Comparison of ENCODE assay signal across 37 cellular contexts in the genomic region with DNA sequence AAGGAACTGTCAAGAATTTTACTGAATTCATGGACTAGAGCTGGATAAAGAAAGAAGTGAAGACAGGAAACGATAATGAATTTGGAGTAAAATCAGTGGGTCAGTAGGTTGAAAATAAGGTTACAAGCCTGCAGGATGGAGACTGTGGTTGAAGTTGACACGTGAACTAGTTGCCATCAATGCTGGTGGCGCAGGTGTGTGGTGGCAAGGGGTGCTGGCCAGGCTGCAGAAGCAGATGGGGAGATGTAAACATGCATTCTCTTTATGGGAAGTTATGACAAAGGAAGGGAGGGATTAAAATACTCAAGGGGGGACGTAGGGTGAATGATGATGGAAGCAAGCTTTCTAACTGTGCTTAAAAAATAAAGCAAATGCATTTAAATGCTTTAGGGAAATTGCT.
"Had no signal": no experiment of that assay in that cellular context is flagged by ENCODE, and none has a peak within 500 bp of the region (broad histone marks: within the 10 kb centered on the region; RNA-seq: fewer than 3 reads in every experiment).

No MANE protein-coding gene starts in this region.

- H3K4me3 ChIP-seq: adrenal gland, ascending aorta, body of pancreas, breast epithelium, cardiac muscle cell had no signal

- H3K27ac ChIP-seq: adrenal gland, ascending aorta, body of pancreas, brain microvascular endothelial cell, breast epithelium, cardiac muscle cell had no signal

- H3K27ac Mint-ChIP-seq: activated naive CD4-positive, alpha-beta T cell treated with anti-CD3 and anti-CD28 coated beads for 36 hours; activated naive CD4-positive, alpha-beta T cell treated with anti-CD3 and anti-CD28 coated beads, Interleukin-2, amount 10 ng/mL, durations not matched to agents 7 days and 5 days; activated naive CD4-positive, alpha-beta T cell treated with anti-CD3 and anti-CD28 coated beads, Interleukin-2, amount 50 U/mL, for 24 hours; activated naive CD8-positive, alpha-beta T cell; activated naive CD8-positive, alpha-beta T cell treated with anti-CD3 and anti-CD28 coated beads for 36 hours; activated naive CD8-positive, alpha-beta T cell treated with anti-CD3 and anti-CD28 coated beads, Interleukin-2, amount 10 ng/mL, durations not matched to agents 7 days and 5 days; activated naive CD8-positive, alpha-beta T cell treated with anti-CD3 and anti-CD28 coated beads, Interleukin-2, amount 50 U/mL, for 24 hours; activated T-cell treated with anti-CD3 and anti-CD28 coated beads, Interleukin-2, amount 50 U/mL, for 24 hours; activated T-cell treated with anti-CD3 and anti-CD28 coated beads, Interleukin-2, amount 50 U/mL, for 72 hours; activated T-helper 1 cell treated with anti-CD3 and anti-CD28 coated beads, Interleukin-12 subunit alpha, Interleukin-12 subunit beta, Interleukin-2, Interleukin-4 antibody, amounts not matched to agents 30 ng/mL and 10 ng/mL and 1 ng/mL, durations not matched to agents 14 hours and 24 hours and 36 hours; activated T-helper 17 cell treated with anti-CD3 and anti-CD28 coated beads, Interleukin-2, amount 50 U/mL, for 72 hours; activated T-helper 2 cell treated with anti-CD3 and anti-CD28 coated beads, Interferon-gamma antibody, Interleukin-2, Interleukin-4, amounts not matched to agents 10 μg/mL and 5 μg/mL and 100 μg/mL, durations not matched to agents 14 hours and 24 hours and 36 hours; brain had no signal

- H3K36me3 ChIP-seq: adrenal gland, ascending aorta, brain microvascular endothelial cell, breast epithelium, cardiac muscle cell had no signal

- H3K9me3 ChIP-seq: adrenal gland, ascending aorta, body of pancreas, breast epithelium had no signal

- H3K27me3 Mint-ChIP-seq: activated naive CD4-positive, alpha-beta T cell treated with anti-CD3 and anti-CD28 coated beads, Interleukin-2, amount 50 U/mL, for 24 hours; activated naive CD8-positive, alpha-beta T cell; brain had no signal

- H3K4me3 Mint-ChIP-seq: activated naive CD4-positive, alpha-beta T cell treated with anti-CD3 and anti-CD28 coated beads for 36 hours; activated naive CD4-positive, alpha-beta T cell treated with anti-CD3 and anti-CD28 coated beads, Interleukin-2, amount 10 ng/mL, durations not matched to agents 7 days and 5 days; activated naive CD4-positive, alpha-beta T cell treated with anti-CD3 and anti-CD28 coated beads, Interleukin-2, amount 50 U/mL, for 24 hours; activated naive CD8-positive, alpha-beta T cell; activated naive CD8-positive, alpha-beta T cell treated with anti-CD3 and anti-CD28 coated beads for 36 hours; activated naive CD8-positive, alpha-beta T cell treated with anti-CD3 and anti-CD28 coated beads, Interleukin-2, amount 10 ng/mL, durations not matched to agents 7 days and 5 days; activated naive CD8-positive, alpha-beta T cell treated with anti-CD3 and anti-CD28 coated beads, Interleukin-2, amount 50 U/mL, for 24 hours; activated T-cell treated with anti-CD3 and anti-CD28 coated beads, Interleukin-2, amount 50 U/mL, for 24 hours; activated T-cell treated with anti-CD3 and anti-CD28 coated beads, Interleukin-2, amount 50 U/mL, for 4 hours; activated T-cell treated with anti-CD3 and anti-CD28 coated beads, Interleukin-2, amount 50 U/mL, for 72 hours; activated T-helper 1 cell treated with anti-CD3 and anti-CD28 coated beads, Interleukin-12 subunit alpha, Interleukin-12 subunit beta, Interleukin-2, Interleukin-4 antibody, amounts not matched to agents 30 ng/mL and 10 ng/mL and 1 ng/mL, durations not matched to agents 14 hours and 24 hours and 36 hours; activated T-helper 17 cell treated with anti-CD3 and anti-CD28 coated beads, Interleukin-2, amount 50 U/mL, for 72 hours; brain; central memory CD8-positive, alpha-beta T cell had no signal

- H3K4me1 ChIP-seq: adrenal gland, breast epithelium had no signal

- H3K4me1 Mint-ChIP-seq: activated naive CD4-positive, alpha-beta T cell treated with anti-CD3 and anti-CD28 coated beads, Interleukin-2, amount 10 ng/mL, durations not matched to agents 7 days and 5 days; activated naive CD4-positive, alpha-beta T cell treated with anti-CD3 and anti-CD28 coated beads, Interleukin-2, amount 50 U/mL, for 24 hours; activated naive CD8-positive, alpha-beta T cell treated with anti-CD3 and anti-CD28 coated beads for 36 hours; activated naive CD8-positive, alpha-beta T cell treated with anti-CD3 and anti-CD28 coated beads, Interleukin-2, amount 10 ng/mL, durations not matched to agents 7 days and 5 days; activated naive CD8-positive, alpha-beta T cell treated with anti-CD3 and anti-CD28 coated beads, Interleukin-2, amount 50 U/mL, for 24 hours; activated T-helper 17 cell treated with anti-CD3 and anti-CD28 coated beads, Interleukin-2, amount 50 U/mL, for 72 hours; brain; central memory CD8-positive, alpha-beta T cell had no signal

- H3K27me3 ChIP-seq: adrenal gland, ascending aorta, body of pancreas, cardiac muscle cell had no signal

- H3K9me3 Mint-ChIP-seq: activated naive CD4-positive, alpha-beta T cell treated with anti-CD3 and anti-CD28 coated beads for 36 hours; activated naive CD4-positive, alpha-beta T cell treated with anti-CD3 and anti-CD28 coated beads, Interleukin-2, amount 10 ng/mL, durations not matched to agents 7 days and 5 days; activated naive CD4-positive, alpha-beta T cell treated with anti-CD3 and anti-CD28 coated beads, Interleukin-2, amount 50 U/mL, for 24 hours; activated naive CD8-positive, alpha-beta T cell treated with anti-CD3 and anti-CD28 coated beads for 36 hours; activated naive CD8-positive, alpha-beta T cell treated with anti-CD3 and anti-CD28 coated beads, Interleukin-2, amount 10 ng/mL, durations not matched to agents 7 days and 5 days; activated naive CD8-positive, alpha-beta T cell treated with anti-CD3 and anti-CD28 coated beads, Interleukin-2, amount 50 U/mL, for 24 hours; activated T-cell treated with anti-CD3 and anti-CD28 coated beads, Interleukin-2, amount 50 U/mL, for 24 hours; activated T-cell treated with anti-CD3 and anti-CD28 coated beads, Interleukin-2, amount 50 U/mL, for 4 hours; activated T-cell treated with anti-CD3 and anti-CD28 coated beads, Interleukin-2, amount 50 U/mL, for 72 hours; activated T-helper 1 cell treated with anti-CD3 and anti-CD28 coated beads, Interleukin-12 subunit alpha, Interleukin-12 subunit beta, Interleukin-2, Interleukin-4 antibody, amounts not matched to agents 30 ng/mL and 10 ng/mL and 1 ng/mL, durations not matched to agents 14 hours and 24 hours and 36 hours; activated T-helper 17 cell treated with anti-CD3 and anti-CD28 coated beads, Interleukin-2, amount 50 U/mL, for 72 hours; activated T-helper 2 cell treated with anti-CD3 and anti-CD28 coated beads, Interferon-gamma antibody, Interleukin-2, Interleukin-4, amounts not matched to agents 10 μg/mL and 5 μg/mL and 100 μg/mL, durations not matched to agents 14 hours and 24 hours and 36 hours; brain; central memory CD8-positive, alpha-beta T cell had no signal

- ATAC-seq: activated naive CD8-positive, alpha-beta T cell treated with anti-CD3 and anti-CD28 coated beads, Interleukin-2, amount 50 U/mL, for 24 hours; activated T-cell treated with anti-CD3 and anti-CD28 coated beads, Interleukin-2, amount 50 U/mL, for 4 hours; activated T-cell treated with anti-CD3 and anti-CD28 coated beads, Interleukin-2, amount 50 U/mL, for 72 hours; activated T-helper 17 cell treated with anti-CD3 and anti-CD28 coated beads, Interleukin-2, amount 50 U/mL, for 72 hours; body of pancreas had no signal

- H3K36me3 Mint-ChIP-seq: activated naive CD4-positive, alpha-beta T cell treated with anti-CD3 and anti-CD28 coated beads, Interleukin-2, amount 10 ng/mL, durations not matched to agents 7 days and 5 days; activated naive CD4-positive, alpha-beta T cell treated with anti-CD3 and anti-CD28 coated beads, Interleukin-2, amount 50 U/mL, for 24 hours; activated naive CD8-positive, alpha-beta T cell; activated naive CD8-positive, alpha-beta T cell treated with anti-CD3 and anti-CD28 coated beads for 36 hours; activated naive CD8-positive, alpha-beta T cell treated with anti-CD3 and anti-CD28 coated beads, Interleukin-2, amount 10 ng/mL, durations not matched to agents 7 days and 5 days; brain had no signal

- DNase-seq: activated effector memory CD4-positive, alpha-beta T cell treated with anti-CD3 and anti-CD28 coated beads, Interleukin-2, amount 50 U/mL, for 16 hours; activated effector memory CD4-positive, alpha-beta T cell treated with Interleukin-2 at 50 U/mL for 16 hours; activated gamma-delta T cell; activated gamma-delta T cell treated with Interleukin-2 at 50 U/mL for 16 hours; activated naive CD4-positive, alpha-beta T cell; activated naive CD4-positive, alpha-beta T cell treated with anti-CD3 and anti-CD28 coated beads for 36 hours; activated naive CD4-positive, alpha-beta T cell treated with anti-CD3 and anti-CD28 coated beads, Interleukin-2, amount 10 ng/mL, durations not matched to agents 7 days and 5 days; activated naive CD4-positive, alpha-beta T cell treated with anti-CD3 and anti-CD28 coated beads, Interleukin-2, amount 50 U/mL, for 16 hours; activated naive CD4-positive, alpha-beta T cell treated with Interleukin-2 at 50 U/mL for 16 hours; activated naive CD8-positive, alpha-beta T cell treated with anti-CD3 and anti-CD28 coated beads for 36 hours; activated naive CD8-positive, alpha-beta T cell treated with anti-CD3 and anti-CD28 coated beads, Interleukin-2, amount 10 ng/mL, durations not matched to agents 7 days and 5 days; activated naive CD8-positive, alpha-beta T cell treated with anti-CD3 and anti-CD28 coated beads, Interleukin-2, amount 50 U/mL, for 24 hours; activated T-cell treated with anti-CD3 and anti-CD28 coated beads, Interleukin-2, amount 50 U/mL, for 1 hour; activated T-cell treated with anti-CD3 and anti-CD28 coated beads, Interleukin-2, amount 50 U/mL, for 24 hours; activated T-cell treated with anti-CD3 and anti-CD28 coated beads, Interleukin-2, amount 50 U/mL, for 4 hours; activated T-cell treated with anti-CD3 and anti-CD28 coated beads, Interleukin-2, amount 50 U/mL, for 48 hours; activated T-cell treated with anti-CD3 and anti-CD28 coated beads, Interleukin-2, amount 50 U/mL, for 72 hours; adrenal gland; amniotic stem cell; amygdala; anterior cingulate cortex; aorta; body of pancreas; brain microvascular endothelial cell; caudate nucleus; central memory CD4-positive, alpha-beta T cell; cerebellar nuclear complex had no signal
